ENCODE assay signal across 8 cellular contexts in the genomic region with DNA sequence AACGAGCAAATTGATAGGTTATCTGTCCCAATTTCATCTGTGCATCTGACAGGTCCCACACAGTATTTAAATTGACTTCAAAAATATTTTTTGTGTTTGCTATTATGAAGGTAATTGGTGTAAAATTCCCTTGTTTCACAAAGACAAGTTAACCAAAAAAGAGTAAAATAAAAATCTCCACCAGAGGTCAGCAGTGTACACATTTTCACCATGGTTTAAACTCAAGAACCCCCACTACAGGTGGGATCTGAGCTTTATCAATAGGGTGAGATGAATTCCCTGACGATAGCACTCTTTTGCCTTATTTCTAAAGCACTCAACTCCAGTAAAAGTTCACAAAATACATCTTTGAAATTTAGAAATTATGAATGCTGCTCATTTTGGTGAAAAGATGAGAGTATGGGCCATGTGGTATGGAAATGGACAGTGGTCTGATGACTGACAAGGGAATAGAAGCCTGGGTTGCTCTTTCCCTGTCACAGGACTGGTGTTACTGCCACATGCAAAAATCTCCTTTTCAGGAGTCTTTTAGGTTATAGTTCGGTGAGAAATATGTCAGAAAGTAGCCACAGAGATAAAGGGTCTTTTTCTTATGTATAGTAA.
DNase-seq lines count a peak whose midpoint lies in the region; ATAC-seq and TF ChIP-seq lines count a peak whose summit lies in the region.

No MANE protein-coding gene starts in this region.

- ATAC-seq in GM18858 (IDR thresholded peaks at IDR 0.05; ENCODE audit: unreplicated experiment) = peak; percentile 68
- ATAC-seq in HG03064 (IDR thresholded peaks at IDR 0.05; ENCODE audit: low read depth, unreplicated experiment) = peak; percentile 74

- H3K27ac Mint-ChIP-seq in osteocyte (ENCODE audit: unreplicated experiment) = no peak overlapping the region

- no peaks in the 10 kb centered on the region for H3K4me1 Mint-ChIP-seq in osteocyte (ENCODE audit: unreplicated experiment)

- peak; percentile 72 for TF ChIP-seq CTCF in osteocyte (IDR thresholded peaks at IDR 0.05)

- peak; percentile 22 to 31 for DNase-seq in AML-193 (lab: John Stamatoyannopoulos, UW)
- peak; percentile 27 for DNase-seq in NCI-H446 treated with DMSO at 0.1 percent for 48 hours (lab: John Stamatoyannopoulos, UW)
- DNase-seq in dermis blood vessel endothelial cell = peak; percentile 55
- no peak for DNase-seq in osteocyte (ENCODE audit: extremely low spot score, unreplicated experiment)
- no peak for DNase-seq in NCI-H2029 (lab: John Stamatoyannopoulos, UW)
- DNase-seq in stimulated activated CD4-positive, alpha-beta T cell treated with anti-CD3 and anti-CD28 coated beads, Interleukin-2, amount 100 ng/mL, for 24 hours = no peak

- no peaks in the 10 kb centered on the region for H3K36me3 Mint-ChIP-seq in osteocyte (ENCODE audit: unreplicated experiment)

- peaks cover 22% of the 10 kb centered on the region for H3K27me3 Mint-ChIP-seq in osteocyte (ENCODE audit: unreplicated experiment)

- peaks cover 6% of the 10 kb centered on the region for H3K9me3 Mint-ChIP-seq in osteocyte (ENCODE audit: unreplicated experiment)

- H3K4me3 Mint-ChIP-seq in osteocyte (ENCODE audit: unreplicated experiment) = no peak overlapping the region

Comparison
In these comparisons a context has a peak if more than half of its experiments do, and no peak if none do; other contexts are left out.
1. DNase-seq: peak in AML-193 (2 of 2), NCI-H446 treated with DMSO at 0.1 percent for 48 hours (single experiment) and dermis blood vessel endothelial cell (single experiment); none in osteocyte (single experiment), NCI-H2029 (single experiment) and stimulated activated CD4-positive, alpha-beta T cell treated with anti-CD3 and anti-CD28 coated beads, Interleukin-2, amount 100 ng/mL, for 24 hours (0 of 2).